In genomic region chr17:82050152-82050760, GRCh38 we compare ENCODE assay signal across 8 cellular contexts. TPM values are rescaled to one million over a fixed set of nuclear protein-coding genes. Genes with fewer than 3 reads are reported as not detected.
DNase-seq lines count a peak whose midpoint lies in the region; ATAC-seq and TF ChIP-seq lines count a peak whose summit lies in the region.

No MANE protein-coding gene starts in this region.

- H3K4me3 Mint-ChIP-seq in activated naive CD4-positive, alpha-beta T cell treated with anti-CD3 and anti-CD28 coated beads for 36 hours, result peak overlapping the region; percentile 82
- H3K4me3 Mint-ChIP-seq in MCF 10A (ENCODE audit: unreplicated experiment) (peak overlapping the region; percentile 73), memory B cell (peak overlapping the region; percentile 92), type B pancreatic cell (peak overlapping the region; percentile 90)

- no peak for TF ChIP-seq POLR2A in gastroesophageal sphincter (IDR thresholded peaks at IDR 0.05)

- CTCF ChIA-PET in activated naive CD4-positive, alpha-beta T cell treated with anti-CD3 and anti-CD28 coated beads for 36 hours (lab: Charles Lee), result interaction anchor here (0.5 to 1.4 kb wide), 2 partner anchors 13 to 149 kb away, joined by 3 read pairs; partner anchors contain the start of gene DCXR
- CTCF ChIA-PET in MCF 10A (lab: Yijun Ruan, JAX), result interaction anchor here (0.6 to 2.0 kb wide), 4 partner anchors 10 to 127 kb away, joined by 3 to 7 read pairs (median 3); no protein-coding TSS in a partner anchor

- peaks cover 3% of the 10 kb centered on the region for H3K36me3 Mint-ChIP-seq in activated naive CD4-positive, alpha-beta T cell treated with anti-CD3 and anti-CD28 coated beads for 36 hours (ENCODE audit: low read depth)
- no peaks in the 10 kb centered on the region for H3K36me3 Mint-ChIP-seq in activated naive CD4-positive, alpha-beta T cell treated with anti-CD3 and anti-CD28 coated beads, Interleukin-2, amount 50 U/mL, for 72 hours
- H3K36me3 Mint-ChIP-seq in MCF 10A (ENCODE audit: insufficient read depth, unreplicated experiment) (peaks cover 25% of the 10 kb centered on the region), memory B cell (peaks cover 10% of the 10 kb centered on the region), type B pancreatic cell (peaks cover 5% of the 10 kb centered on the region)

- peaks cover 0 to 62% of the 10 kb centered on the region in 2 donors for H3K36me3 ChIP-seq in gastroesophageal sphincter

- 80 to 83% methylated on average over 1 of the region's 28 CpGs for WGBS in gastroesophageal sphincter (ENCODE audit: low coverage in 1 of 2), 2 donors

- no peaks in the 10 kb centered on the region for H3K9me3 Mint-ChIP-seq in activated naive CD4-positive, alpha-beta T cell treated with anti-CD3 and anti-CD28 coated beads for 36 hours
- no peaks in the 10 kb centered on the region for H3K9me3 Mint-ChIP-seq in activated naive CD4-positive, alpha-beta T cell treated with anti-CD3 and anti-CD28 coated beads, Interleukin-2, amount 50 U/mL, for 72 hours
- H3K9me3 Mint-ChIP-seq in MCF 10A (ENCODE audit: unreplicated experiment) (no peaks in the 10 kb centered on the region), memory B cell (no peaks in the 10 kb centered on the region), type B pancreatic cell (no peaks in the 10 kb centered on the region)

- BruUV-seq in MCF 10A (replicated peaks; lab: Mats Ljungman, UMichigan), result TSS peak; percentile 27

- peaks cover 0 to 51% (median 26%) of the 10 kb centered on the region in 3 donors for H3K4me1 ChIP-seq in gastroesophageal sphincter

- H3K4me1 Mint-ChIP-seq in activated naive CD4-positive, alpha-beta T cell treated with anti-CD3 and anti-CD28 coated beads for 36 hours (ENCODE audit: low read depth), result peaks cover 22% of the 10 kb centered on the region
- no peaks in the 10 kb centered on the region for H3K4me1 Mint-ChIP-seq in MCF 10A (ENCODE audit: insufficient read depth, unreplicated experiment)
- peaks cover 8% of the 10 kb centered on the region for H3K4me1 Mint-ChIP-seq in memory B cell
- H3K4me1 Mint-ChIP-seq in type B pancreatic cell (ENCODE audit: unreplicated experiment), result no peaks in the 10 kb centered on the region

- peak overlapping the region in 1 of 2 donors; percentile 84 for H3K4me3 ChIP-seq in gastroesophageal sphincter

- no peak for ATAC-seq in activated naive CD4-positive, alpha-beta T cell treated with anti-CD3 and anti-CD28 coated beads, Interleukin-2, amount 50 U/mL, for 72 hours
- ATAC-seq in memory B cell (ENCODE audit: low read depth) (no peak), gastroesophageal sphincter (no peak)

- no peaks in the 10 kb centered on the region for H3K27me3 ChIP-seq in gastroesophageal sphincter

- POLR2A ChIA-PET in MCF 10A (lab: Yijun Ruan, JAX), result interaction anchor here (0.6 to 3.0 kb wide), 6 partner anchors 9 to 56 kb away, joined by 3 to 11 read pairs (median 6); partner anchors contain the start of genes CENPX, DCXR, DUS1L and LRRC45

- peak overlapping the region in 1 of 4 donors; percentile 81 for H3K27ac ChIP-seq in gastroesophageal sphincter

- no peak overlapping the region for H3K27ac Mint-ChIP-seq in activated naive CD4-positive, alpha-beta T cell treated with anti-CD3 and anti-CD28 coated beads for 36 hours
- H3K27ac Mint-ChIP-seq in activated naive CD4-positive, alpha-beta T cell treated with anti-CD3 and anti-CD28 coated beads, Interleukin-2, amount 50 U/mL, for 72 hours, result peak overlapping the region in 1 of 2 donors; percentile 83
- H3K27ac Mint-ChIP-seq in MCF 10A (ENCODE audit: low read depth, unreplicated experiment) (no peak overlapping the region), memory B cell (peak overlapping the region; percentile 86), type B pancreatic cell (peak overlapping the region; percentile 77)

- TF ChIP-seq EP300 in gastroesophageal sphincter (IDR thresholded peaks at IDR 0.05), result no peak

- H3K27me3 Mint-ChIP-seq in activated naive CD4-positive, alpha-beta T cell treated with anti-CD3 and anti-CD28 coated beads for 36 hours (ENCODE audit: low read depth), result no peaks in the 10 kb centered on the region
- H3K27me3 Mint-ChIP-seq in MCF 10A (ENCODE audit: insufficient read depth, unreplicated experiment) (no peaks in the 10 kb centered on the region), memory B cell (no peaks in the 10 kb centered on the region), type B pancreatic cell (no peaks in the 10 kb centered on the region)

- no peak for DNase-seq in activated naive CD4-positive, alpha-beta T cell treated with anti-CD3 and anti-CD28 coated beads for 36 hours
- no peak for DNase-seq in activated naive CD4-positive, alpha-beta T cell treated with anti-CD3 and anti-CD28 coated beads, Interleukin-2, amount 50 U/mL, for 72 hours (ENCODE audit: low spot score in 2 of 2)
- DNase-seq in MCF 10A (ENCODE audit: unreplicated experiment), result no peak
- DNase-seq in memory B cell (ENCODE audit: low spot score in 2 of 2), result no peak
- DNase-seq in type B pancreatic cell (ENCODE audit: extremely low spot score, unreplicated experiment), result no peak
- no peak for DNase-seq in cortex of kidney (lab: John Stamatoyannopoulos, UW)
- no peak for DNase-seq in ureter (ENCODE audit: low spot score)

- intact Hi-C loops in activated naive CD4-positive, alpha-beta T cell treated with anti-CD3 and anti-CD28 coated beads for 36 hours (cut with micrococcal nuclease), result no loop called here
- intact Hi-C loops in MCF 10A (cut with micrococcal nuclease), result no loop called here

- no peak for TF ChIP-seq CTCF in MCF 10A (IDR thresholded peaks at IDR 0.05; ENCODE audit: unreplicated experiment)
- TF ChIP-seq CTCF in type B pancreatic cell (conservative IDR thresholded peaks at IDR 0.05), result no peak
- no peak for TF ChIP-seq CTCF in gastroesophageal sphincter (IDR thresholded peaks at IDR 0.05)

- no peaks in the 10 kb centered on the region for H3K9me3 ChIP-seq in gastroesophageal sphincter

RNA-seq across cellular contexts. Expression of gene RFNG, which starts 1.4 kb away (rescaled TPM):
- total RNA-seq in activated naive CD4-positive, alpha-beta T cell treated with anti-CD3 and anti-CD28 coated beads for 36 hours, result 10 to 100 TPM; 17.6 to 18.0 TPM
- 10 to 100 TPM; 21.5 to 24.2 TPM for total RNA-seq in activated naive CD4-positive, alpha-beta T cell treated with anti-CD3 and anti-CD28 coated beads, Interleukin-2, amount 50 U/mL, for 72 hours
- total RNA-seq in MCF 10A (2022) (37.9 and 38.0 TPM in 2 replicates), type B pancreatic cell (ENCODE audit: low replicate concordance) (35.9 and 43.4 TPM in 2 replicates), gastroesophageal sphincter (10 to 100 TPM; 28.8 to 48.2 (median 34.3) TPM), ureter (30.0 TPM)

RNA-seq across cellular contexts. Expression of gene GPS1, which starts 1.4 kb away (rescaled TPM):
- 10 to 100 TPM; 91.0 to 91.3 TPM for total RNA-seq in activated naive CD4-positive, alpha-beta T cell treated with anti-CD3 and anti-CD28 coated beads for 36 hours
- total RNA-seq in activated naive CD4-positive, alpha-beta T cell treated with anti-CD3 and anti-CD28 coated beads, Interleukin-2, amount 50 U/mL, for 72 hours, result 10 to 100 TPM; 60.3 to 77.1 TPM
- total RNA-seq in MCF 10A (2022) (96.6 and 100 TPM in 2 replicates), type B pancreatic cell (ENCODE audit: low replicate concordance) (111 and 112 TPM in 2 replicates), gastroesophageal sphincter (100 to 1,000 TPM in 1 of 4 donors, 10 to 100 TPM in 3; 69.3 to 103 (median 77.2) TPM), ureter (91.2 TPM)

RNA-seq across cellular contexts. Expression of gene DCXR, which starts 12.8 kb away (rescaled TPM):
- total RNA-seq in activated naive CD4-positive, alpha-beta T cell treated with anti-CD3 and anti-CD28 coated beads for 36 hours, result 100 to 1,000 TPM; 139 to 146 TPM
- total RNA-seq in activated naive CD4-positive, alpha-beta T cell treated with anti-CD3 and anti-CD28 coated beads, Interleukin-2, amount 50 U/mL, for 72 hours, result 100 to 1,000 TPM in 1 of 2 donors, 10 to 100 TPM in 1; 85.5 to 128 TPM
- total RNA-seq in MCF 10A (2022), result 77.9 and 111 TPM in 2 replicates
- 158 and 175 TPM in 2 replicates for total RNA-seq in type B pancreatic cell (ENCODE audit: low replicate concordance)
- total RNA-seq in gastroesophageal sphincter, result 100 to 1,000 TPM in 2 of 4 donors, 10 to 100 TPM in 2; 70.7 to 140 (median 108) TPM
- 176 TPM for total RNA-seq in ureter

RNA-seq across cellular contexts. Expression of gene DUS1L, which starts 15.3 kb away (rescaled TPM):
- 100 to 1,000 TPM; 132 to 133 TPM for total RNA-seq in activated naive CD4-positive, alpha-beta T cell treated with anti-CD3 and anti-CD28 coated beads for 36 hours
- 100 to 1,000 TPM in 1 of 2 donors, 10 to 100 TPM in 1; 86.2 to 103 TPM for total RNA-seq in activated naive CD4-positive, alpha-beta T cell treated with anti-CD3 and anti-CD28 coated beads, Interleukin-2, amount 50 U/mL, for 72 hours
- total RNA-seq in MCF 10A (2022) (116 and 123 TPM in 2 replicates), type B pancreatic cell (ENCODE audit: low replicate concordance) (97.0 and 97.1 TPM in 2 replicates), gastroesophageal sphincter (10 to 100 TPM; 35.8 to 62.8 (median 52.9) TPM), ureter (158 TPM)

RNA-seq across cellular contexts. Expression of gene RAC3, which starts 18.8 kb away (rescaled TPM):
- total RNA-seq in activated naive CD4-positive, alpha-beta T cell treated with anti-CD3 and anti-CD28 coated beads for 36 hours, result 1 to 10 TPM; 4.5 to 4.8 TPM
- total RNA-seq in activated naive CD4-positive, alpha-beta T cell treated with anti-CD3 and anti-CD28 coated beads, Interleukin-2, amount 50 U/mL, for 72 hours, result 10 to 100 TPM in 1 of 2 donors, 1 to 10 TPM in 1; 5.7 to 13.5 TPM
- total RNA-seq in MCF 10A (2022) (7.1 and 9.7 TPM in 2 replicates), type B pancreatic cell (ENCODE audit: low replicate concordance) (41.7 and 51.7 TPM in 2 replicates), gastroesophageal sphincter (1 to 10 TPM in 1 of 4 donors, under 1 TPM in 2, not detected in 1; 0.50 to 6.9 (median 0.54) TPM), ureter (5.0 TPM)

Comparison
In these comparisons a context has a peak if more than half of its experiments do, and no peak if none do; other contexts are left out.
1. H3K27ac Mint-ChIP-seq: peak in memory B cell (single experiment) and type B pancreatic cell (single experiment); none in activated naive CD4-positive, alpha-beta T cell treated with anti-CD3 and anti-CD28 coated beads for 36 hours (single experiment) and MCF 10A (single experiment).
2. Peak in every context shown above with its lines, with median percentiles within 50 percentile points of each other: H3K4me3 Mint-ChIP-seq.